13 cellular contexts compared by ENCODE assay signal in the genomic region with DNA sequence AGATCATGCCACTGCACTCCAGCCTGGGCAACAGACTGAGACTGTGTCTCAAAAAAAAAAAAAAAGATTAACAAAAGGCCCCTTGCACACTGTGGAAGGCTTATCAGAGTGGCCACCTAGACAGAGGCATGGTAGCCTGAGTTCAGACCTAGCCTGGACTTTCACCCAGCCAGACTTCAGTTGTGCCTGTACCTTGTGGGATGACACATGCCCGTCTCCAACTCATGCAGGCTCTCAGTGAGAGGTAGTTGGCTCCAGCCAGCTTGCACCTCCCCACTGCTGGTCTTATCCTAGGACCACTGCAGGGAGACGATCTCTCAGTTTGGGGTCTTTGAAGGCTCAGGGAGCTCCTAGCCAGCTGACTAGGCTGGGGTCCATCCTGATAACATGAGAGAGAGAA. TPM values are rescaled to one million over a fixed set of nuclear protein-coding genes. Genes with fewer than 3 reads are reported as not detected.
A peak's percentile ranks its signal among the peaks of the same experiment; 100 is the strongest.
DNase-seq lines count a peak whose midpoint lies in the region; TF ChIP-seq lines count a peak whose summit lies in the region.
"Had no signal": no experiment of that assay in that cellular context is flagged by ENCODE, and none has a peak within 500 bp of the region (broad histone marks: within the 10 kb centered on the region; RNA-seq: fewer than 3 reads in every experiment).

No MANE protein-coding gene starts in this region.

- no peak overlapping the region for H4K8ac ChIP-seq in neuronal stem cell (ENCODE audit: low read depth, low read length)

- H3K27me3 ChIP-seq in Loucy (ENCODE audit: insufficient read depth, low read length, poor library complexity, severe bottlenecking) (no peaks in the 10 kb centered on the region), colonic mucosa (no peaks in the 10 kb centered on the region), neuronal stem cell (ENCODE audit: control insufficient read depth in 3 of 3, insufficient read depth in 3 of 3, low read depth in 1 of 3, low read length in 3 of 3) (no peaks in the 10 kb centered on the region), ascending aorta (no peaks in the 10 kb centered on the region)
- H3K27me3 ChIP-seq: right atrium auricular region had no signal

- H3K79me1 ChIP-seq in neuronal stem cell (ENCODE audit: low read depth, low read length) = peaks cover 10% of the 10 kb centered on the region

- peaks cover 25% of the 10 kb centered on the region for H4K20me1 ChIP-seq in Loucy (ENCODE audit: insufficient read depth, low read length, poor library complexity, severe bottlenecking)

- peak overlapping the region; percentile 78 for H3K9ac ChIP-seq in Loucy (ENCODE audit: low read depth, low read length, poor library complexity, severe bottlenecking)
- no peak overlapping the region for H3K9ac ChIP-seq in colonic mucosa (ENCODE audit: low read depth in 2 of 2, low read length in 2 of 2)
- no peak overlapping the region for H3K9ac ChIP-seq in neuronal stem cell (ENCODE audit: low read depth, low read length, poor library complexity)

- no peak overlapping the region for H2BK12ac ChIP-seq in neuronal stem cell (ENCODE audit: low read length)

- peaks cover 14% of the 10 kb centered on the region for H3F3A ChIP-seq in Loucy (ENCODE audit: low read depth)

- no peak overlapping the region for H2BK15ac ChIP-seq in neuronal stem cell (ENCODE audit: low read length)

- H3K9me3 Mint-ChIP-seq in CD14-positive monocyte = peaks cover 0 to 3% (median 0%) of the 10 kb centered on the region in 7 donors

- H3K4ac ChIP-seq in neuronal stem cell (ENCODE audit: low read length) = no peak overlapping the region

- no peak for TF ChIP-seq CTCF in CD14-positive monocyte (IDR thresholded peaks at IDR 0.05)
- TF ChIP-seq CTCF in Loucy (conservative IDR thresholded peaks at IDR 0.05; ENCODE audit: low read length) = no peak
- no peak for TF ChIP-seq CTCF in colonic mucosa (IDR thresholded peaks at IDR 0.05)
- TF ChIP-seq CTCF in ascending aorta (IDR thresholded peaks at IDR 0.05) = no peak

- peaks cover 19 to 33% of the 10 kb centered on the region in 2 donors for H3K36me3 Mint-ChIP-seq in CD14-positive monocyte

- H3K4me1 Mint-ChIP-seq in CD14-positive monocyte = peaks cover 62% of the 10 kb centered on the region

- intact Hi-C loops in CD14-positive monocyte (cut with micrococcal nuclease) = no loop called here
- intact Hi-C loops in colonic mucosa (cut with DNase I) = no loop called here
- intact Hi-C loops in ascending aorta (cut with DNase I) = no loop called here

- H3K9me3 ChIP-seq in Loucy (ENCODE audit: insufficient read depth, low read depth, low read length) (no peaks in the 10 kb centered on the region), colonic mucosa (no peaks in the 10 kb centered on the region), neuronal stem cell (replicated peaks in 1 of 2; ENCODE audit: control insufficient read depth in 2 of 2, insufficient read depth in 1 of 2, low read depth in 1 of 2, low read length in 2 of 2) (no peaks in the 10 kb centered on the region), ascending aorta (no peaks in the 10 kb centered on the region)
- H3K9me3 ChIP-seq: right atrium auricular region had no signal

- H4K91ac ChIP-seq in neuronal stem cell (ENCODE audit: low read depth, low read length, poor library complexity) = no peak overlapping the region

- no peak overlapping the region for H2BK5ac ChIP-seq in neuronal stem cell (ENCODE audit: low read length)

- no peaks in the 10 kb centered on the region for H3K9me2 ChIP-seq in Loucy (replicated peaks; ENCODE audit: low read depth, low read length)

- H3K4me3 ChIP-seq in Loucy (ENCODE audit: low read length, poor library complexity, severe bottlenecking) (no peak overlapping the region), colonic mucosa (no peak overlapping the region), neuronal stem cell (ENCODE audit: low read length in 2 of 2) (no peak overlapping the region), ascending aorta (no peak overlapping the region)
- H3K4me3 ChIP-seq: right atrium auricular region had no signal

- peaks cover 0 to 2% (median 0%) of the 10 kb centered on the region in 3 donors for H3K27me3 Mint-ChIP-seq in CD14-positive monocyte (ENCODE audit: low read depth in 3 of 3)

- no CpG with 5 or more reads among the region's 2 CpGs for WGBS in neuronal stem cell (ENCODE audit: extremely low coverage in 2 of 2, insufficient read length in 2 of 2, insufficient replicate concordance in 1 of 2), 2 donors

- peak overlapping the region; percentile 95 for H3K4me2 ChIP-seq in Loucy (ENCODE audit: low read depth, low read length, poor library complexity, severe bottlenecking)
- H3K4me2 ChIP-seq in neuronal stem cell (ENCODE audit: insufficient read depth, low read length, poor library complexity, severe bottlenecking) = no peak overlapping the region

- H3K27ac Mint-ChIP-seq in CD14-positive monocyte = peak overlapping the region; percentile 97 to 99 (median 98)

- H2AK5ac ChIP-seq in neuronal stem cell (ENCODE audit: low read depth, low read length) = no peak overlapping the region

- no peak overlapping the region for H2BK120ac ChIP-seq in neuronal stem cell (ENCODE audit: low read depth, low read length)

- H3K14ac ChIP-seq in neuronal stem cell (ENCODE audit: low read length) = no peak overlapping the region

- H3K79me2 ChIP-seq in Loucy (ENCODE audit: insufficient read depth, low read length) = peaks cover 92% of the 10 kb centered on the region

- no peak overlapping the region for H3K18ac ChIP-seq in neuronal stem cell (ENCODE audit: low read length)

- DNase-seq in CD14-positive monocyte (ENCODE audit: low spot score) (no peak), colonic mucosa (no peak), neuronal stem cell (ENCODE audit: low spot score) (no peak), NCI-H1694 treated with DMSO at 0.1 percent for 48 hours (lab: John Stamatoyannopoulos, UW) (no peak), NCI-H2107 (lab: John Stamatoyannopoulos, UW) (no peak), amniotic stem cell (lab: John Stamatoyannopoulos, UW) (no peak), ascending aorta (ENCODE audit: low spot score in 2 of 2) (no peak)
- DNase-seq: activated effector memory CD4-positive, alpha-beta T cell treated with anti-CD3 and anti-CD28 coated beads, Interleukin-2, amount 50 U/mL, for 16 hours; COR-L47; cortex of kidney; NCI-H2227 treated with DMSO at 0.1 percent for 48 hours had no signal

- H3K4me3 Mint-ChIP-seq in CD14-positive monocyte = peak overlapping the region in 1 of 2 donors; percentile 13

- peaks cover 10% of the 10 kb centered on the region; the same call in 1 of the 2 replicates for H3K36me3 ChIP-seq in Loucy (ENCODE audit: insufficient read depth, low read length)
- H3K36me3 ChIP-seq in colonic mucosa = no peaks in the 10 kb centered on the region
- peaks cover 4 to 28% of the 10 kb centered on the region in 2 donors for H3K36me3 ChIP-seq in neuronal stem cell (replicated peaks in 1 of 2; ENCODE audit: control insufficient read depth in 2 of 2, insufficient read depth in 2 of 2, low read length in 2 of 2)
- H3K36me3 ChIP-seq in ascending aorta = no peaks in the 10 kb centered on the region

- H3K4me1 ChIP-seq in Loucy (ENCODE audit: insufficient read depth, low read length, poor library complexity, severe bottlenecking) (peaks cover 50% of the 10 kb centered on the region), colonic mucosa (peaks cover 39% of the 10 kb centered on the region), neuronal stem cell (ENCODE audit: control insufficient read depth in 2 of 2, insufficient read depth in 1 of 2, low read depth in 1 of 2, low read length in 2 of 2) (peaks cover 31 to 33% of the 10 kb centered on the region in 2 donors), ascending aorta (peaks cover 20 to 45% of the 10 kb centered on the region in 2 donors)

- peak overlapping the region; percentile 74 for H3K27ac ChIP-seq in colonic mucosa
- no peak overlapping the region for H3K27ac ChIP-seq in neuronal stem cell (replicated peaks; ENCODE audit: low read length)
- peak overlapping the region in 1 of 2 donors; percentile 75 for H3K27ac ChIP-seq in ascending aorta
- H3K27ac ChIP-seq: right atrium auricular region had no signal

- peak overlapping the region; percentile 18 for H3K23ac ChIP-seq in neuronal stem cell (ENCODE audit: low read depth, low read length, poor library complexity)

- no peak overlapping the region for H2AFZ ChIP-seq in Loucy (ENCODE audit: low read length)
- H2AFZ ChIP-seq in neuronal stem cell (ENCODE audit: low read length) = no peak overlapping the region

RNA-seq across cellular contexts. Expression of gene GATAD2A, which starts 52.2 kb away (rescaled TPM):
- polyA plus RNA-seq in CD14-positive monocyte = 1 to 10 TPM; 8.0 to 8.7 TPM
- total RNA-seq in colonic mucosa = 100 to 1,000 TPM; 102 to 145 TPM
- 59.3 TPM for polyA plus RNA-seq in neuronal stem cell (2013, experiment 1 of 2)
- 61.3 TPM for polyA plus RNA-seq in neuronal stem cell (2013, experiment 2 of 2)
- 63.3 TPM for total RNA-seq in ascending aorta

RNA-seq across cellular contexts. Expression of gene TSSK6, which starts 57.7 kb away (rescaled TPM):
- under 1 TPM in 1 of 2 donors, not detected in 1; 0.27 TPM for polyA plus RNA-seq in CD14-positive monocyte
- total RNA-seq in colonic mucosa (1 to 10 TPM; 2.2 to 3.6 TPM), ascending aorta (not detected)
- polyA plus RNA-seq in neuronal stem cell (2013, experiment 1 of 2) = 2.3 TPM
- polyA plus RNA-seq in neuronal stem cell (2013, experiment 2 of 2) = 2.2 TPM

RNA-seq across cellular contexts. Expression of gene NDUFA13, which starts 58.3 kb away (rescaled TPM):
- polyA plus RNA-seq in CD14-positive monocyte = 100 to 1,000 TPM; 361 to 433 TPM
- total RNA-seq in colonic mucosa = 100 to 1,000 TPM; 399 to 494 TPM
- 218 TPM for polyA plus RNA-seq in neuronal stem cell (2013, experiment 1 of 2)
- 213 TPM for polyA plus RNA-seq in neuronal stem cell (2013, experiment 2 of 2)
- total RNA-seq in ascending aorta = 12.7 TPM

Comparison
In these comparisons a context has a peak if more than half of its experiments do, and no peak if none do; other contexts are left out.
1. RNA of gene NDUFA13, which starts 58.3 kb away (total RNA-seq): 399 to 494 TPM in colonic mucosa; 12.7 TPM in ascending aorta (single experiment); every median in the first group is over 10 times any median in the second.